8 cellular contexts compared by ENCODE assay signal in the genomic region with DNA sequence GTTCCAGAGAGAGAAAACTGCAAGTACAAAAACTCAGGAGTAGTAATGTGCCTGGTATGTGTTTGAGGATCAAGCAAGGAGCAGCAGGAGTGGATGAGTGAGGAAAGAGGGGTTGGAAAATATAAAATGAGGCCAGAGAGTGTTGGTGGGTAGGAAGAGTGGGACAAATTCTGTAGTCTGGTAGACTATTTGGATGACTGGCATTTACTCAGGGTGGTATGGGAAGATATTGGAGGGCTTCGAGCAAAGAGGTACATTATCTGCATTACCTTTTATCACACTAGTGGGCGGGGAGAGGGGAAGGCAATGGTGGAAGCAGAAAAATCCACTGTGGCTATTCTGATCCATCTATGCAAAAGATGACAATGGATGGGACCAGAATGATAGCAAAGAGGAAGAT.
"Had no signal": no experiment of that assay in that cellular context is flagged by ENCODE, and none has a peak within 500 bp of the region (broad histone marks: within the 10 kb centered on the region; RNA-seq: fewer than 3 reads in every experiment).

No MANE protein-coding gene starts in this region.

- H3K4me3 Mint-ChIP-seq: IgD-negative memory B cell had no signal

- H3K9me3 Mint-ChIP-seq: IgD-negative memory B cell had no signal

- H3K27ac ChIP-seq: HL-60, KMS-11 had no signal

- H3K36me3 Mint-ChIP-seq: IgD-negative memory B cell had no signal

- H3K27me3 Mint-ChIP-seq: IgD-negative memory B cell had no signal

- H3K4me3 ChIP-seq: K562 had no signal

- DNase-seq: IMR-90, KBM-7, KG1 had no signal

- FAIRE-seq: HTR-8/SVneo, K562 had no signal

- ATAC-seq: K562 had no signal

- H3K4me2 ChIP-seq: KMS-11 had no signal

- H3K27ac Mint-ChIP-seq: IgD-negative memory B cell had no signal

- H3K4me1 Mint-ChIP-seq: IgD-negative memory B cell had no signal

- H3K9ac ChIP-seq: KMS-11 had no signal
